ENCODE assay signal across 2 cellular contexts in genomic region chr4:153655928-153656327, GRCh38.
TF ChIP-seq lines count a peak whose summit lies in the region.

No MANE protein-coding gene starts in this region.

TF ChIP-seq in liver, 16 proteins besides CTCF, POLR2A, EP300 and RAD21:
- peak; percentile 33 for TF ChIP-seq FOXA2 (IDR thresholded peaks at IDR 0.05)
- no peak for TF ChIP-seq TAF1 (conservative IDR thresholded peaks at IDR 0.05)
- no peak for TF ChIP-seq HNF4G (IDR thresholded peaks at IDR 0.05)
- TF ChIP-seq EGR1 (IDR thresholded peaks at IDR 0.05; ENCODE audit: low read depth in 2 of 2) = peak in 1 of 2 donors; percentile 41
- TF ChIP-seq JUND (IDR thresholded peaks at IDR 0.05) = no peak
- TF ChIP-seq NR2F2 (IDR thresholded peaks at IDR 0.05) = no peak
- peak; percentile 40 for TF ChIP-seq MAX (IDR thresholded peaks at IDR 0.05)
- no peak for TF ChIP-seq GABPA (IDR thresholded peaks at IDR 0.05 in 1 of 2, conservative IDR thresholded peaks at IDR 0.05 in 1 of 2)
- TF ChIP-seq RXRA (IDR thresholded peaks at IDR 0.05) = peak in 1 of 2 donors; percentile 47
- TF ChIP-seq REST (IDR thresholded peaks at IDR 0.05) = no peak
- no peak for TF ChIP-seq FOXA1 (IDR thresholded peaks at IDR 0.05)
- TF ChIP-seq SP1 (IDR thresholded peaks at IDR 0.05) = no peak
- TF ChIP-seq ATF3 (IDR thresholded peaks at IDR 0.05) = no peak
- no peak for TF ChIP-seq YY1 (IDR thresholded peaks at IDR 0.05)
- no peak for TF ChIP-seq ZBTB33 (IDR thresholded peaks at IDR 0.05)
- peak; percentile 7 to 50 for TF ChIP-seq HNF4A (conservative IDR thresholded peaks at IDR 0.05)

TF ChIP-seq in HepG2, 621 proteins besides CTCF, POLR2A, EP300 and RAD21:
- TF ChIP-seq ZNF33A (CRISPR knock-in tag; IDR thresholded peaks at IDR 0.05; ENCODE audit: borderline replicate concordance) (no peak), CCDC6 (CRISPR knock-in tag; IDR thresholded peaks at IDR 0.05) (no peak), GATAD2A (CRISPR knock-in tag; IDR thresholded peaks at IDR 0.05) (no peak), HOXA5 (CRISPR knock-in tag; IDR thresholded peaks at IDR 0.05) (no peak), ZNF629 (CRISPR knock-in tag; conservative IDR thresholded peaks at IDR 0.05) (no peak), USF2 (IDR thresholded peaks at IDR 0.05; ENCODE audit: low read depth, low read length) (no peak), USF2 (CRISPR knock-in tag; IDR thresholded peaks at IDR 0.05; ENCODE audit: borderline replicate concordance) (no peak), AGO1 (IDR thresholded peaks at IDR 0.05; ENCODE audit: low read depth, low read length, poor library complexity, severe bottlenecking) (no peak)
TF ChIP-seq in HepG2: peak in this region for 0.
